In the genomic region with DNA sequence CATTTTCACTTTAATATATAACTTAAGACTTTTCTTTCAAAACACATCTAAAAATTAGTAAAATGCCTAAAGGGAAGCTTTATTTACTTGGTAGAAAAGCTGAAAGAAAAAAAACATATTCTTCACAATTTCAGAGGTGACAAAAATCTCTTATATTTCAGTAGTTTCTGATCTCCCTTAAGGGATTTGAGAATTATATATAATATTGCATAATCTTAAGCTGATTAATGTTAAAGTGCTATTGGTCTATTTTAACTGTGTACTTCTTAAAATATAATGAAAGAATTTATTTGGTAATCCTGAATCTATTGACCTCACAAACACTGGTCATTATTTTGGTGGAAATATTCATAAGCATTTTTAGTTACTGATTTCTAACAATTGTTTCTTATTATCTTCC, we compare ENCODE assay signal across 8 cellular contexts. TPM values are rescaled to one million over a fixed set of nuclear protein-coding genes. Genes with fewer than 3 reads are reported as not detected.
DNase-seq lines count a peak whose midpoint lies in the region; ATAC-seq, FAIRE-seq and TF ChIP-seq lines count a peak whose summit lies in the region.

No MANE protein-coding gene starts in this region.

- ATAC-seq in activated B cell treated with CpG ODN at 0.5 μM for 24 hours (ENCODE audit: low read depth) (no peak), GM21515 (IDR thresholded peaks at IDR 0.05; ENCODE audit: unreplicated experiment) (no peak), GM18517 (IDR thresholded peaks at IDR 0.05; ENCODE audit: unreplicated experiment) (no peak), GM18873 (IDR thresholded peaks at IDR 0.05; ENCODE audit: low FRiP score, unreplicated experiment) (no peak)

- H3K9me3 Mint-ChIP-seq in activated B cell treated with CpG ODN at 0.5 μM for 24 hours, result no peaks in the 10 kb centered on the region
- peaks cover 5% of the 10 kb centered on the region for H3K9me3 Mint-ChIP-seq in glutamatergic neuron (ENCODE audit: unreplicated experiment)

- POLR2A ChIA-PET in activated B cell treated with CpG ODN at 0.5 μM for 24 hours (lab: Charles Lee), result interaction anchor here (0.6 to 5.4 kb wide), 6 partner anchors 95 to 1983 kb away, joined by 3 to 38 read pairs (median 10); a partner anchor contains a TSS

- DNase-seq in HAP-1 (ENCODE audit: low spot score in 2 of 2) (no peak), activated B cell treated with CpG ODN at 0.5 μM for 24 hours (no peak), glutamatergic neuron (no peak), small intestine (no peak), mesenteric fat pad (ENCODE audit: low spot score) (no peak)

- H3K27ac Mint-ChIP-seq in activated B cell treated with CpG ODN at 0.5 μM for 24 hours (peak overlapping the region; percentile 95), glutamatergic neuron (ENCODE audit: unreplicated experiment) (peak overlapping the region; percentile 99)

- H3K27me3 Mint-ChIP-seq in activated B cell treated with CpG ODN at 0.5 μM for 24 hours (no peaks in the 10 kb centered on the region), glutamatergic neuron (ENCODE audit: unreplicated experiment) (peaks cover 1% of the 10 kb centered on the region)

- H3K4me3 Mint-ChIP-seq in activated B cell treated with CpG ODN at 0.5 μM for 24 hours, result peak overlapping the region; percentile 95
- H3K4me3 Mint-ChIP-seq in glutamatergic neuron (ENCODE audit: unreplicated experiment), result peak overlapping the region; percentile 95

- CTCF ChIA-PET in activated B cell treated with CpG ODN at 0.5 μM for 24 hours (lab: Charles Lee), result interaction anchor here (0.6 kb wide), 1 partner anchor 121 kb away, joined by 3 read pairs; no protein-coding TSS in a partner anchor

- H3K9me3 ChIP-seq in HAP-1 (no peaks in the 10 kb centered on the region), small intestine (ENCODE audit: control insufficient read depth, low read depth) (no peaks in the 10 kb centered on the region)

- TF ChIP-seq CTCF in activated B cell treated with CpG ODN at 0.5 μM for 24 hours (IDR thresholded peaks at IDR 0.05), result no peak
- TF ChIP-seq CTCF in glutamatergic neuron (IDR thresholded peaks at IDR 0.05; ENCODE audit: partially characterized antibody, unreplicated experiment), result no peak

- H3K36me3 Mint-ChIP-seq in activated B cell treated with CpG ODN at 0.5 μM for 24 hours (ENCODE audit: low read depth), result peaks cover 26% of the 10 kb centered on the region
- no peaks in the 10 kb centered on the region for H3K36me3 Mint-ChIP-seq in glutamatergic neuron (ENCODE audit: unreplicated experiment)

- H3K4me1 ChIP-seq in HAP-1, result peaks cover 13% of the 10 kb centered on the region
- H3K4me1 ChIP-seq in small intestine (ENCODE audit: control insufficient read depth in 2 of 2, insufficient read depth in 1 of 2, low read depth in 1 of 2, low read length in 1 of 2), result peaks cover 0 to 2% of the 10 kb centered on the region in 2 donors

- H3K4me1 Mint-ChIP-seq in activated B cell treated with CpG ODN at 0.5 μM for 24 hours (peaks cover 31% of the 10 kb centered on the region), glutamatergic neuron (ENCODE audit: low read depth, unreplicated experiment) (peaks cover 10% of the 10 kb centered on the region)

- FAIRE-seq in small intestine (lab: Jason Lieb, UNC), result no peak

- H3K36me3 ChIP-seq in HAP-1 (replicated peaks) (peaks cover 4% of the 10 kb centered on the region; the same call in 1 of the 2 replicates), small intestine (ENCODE audit: control insufficient read depth in 2 of 2, insufficient read depth in 2 of 2, low read length in 2 of 2) (no peaks in the 10 kb centered on the region)

- H3K27me3 ChIP-seq in HAP-1 (ENCODE audit: low read depth) (no peaks in the 10 kb centered on the region), small intestine (ENCODE audit: control insufficient read depth in 2 of 2, insufficient read depth in 2 of 2, low read length in 2 of 2) (no peaks in the 10 kb centered on the region)

- in situ Hi-C loops in HAP-1 (cut with MboI; ENCODE audit: low sequenced_read_pairs), result loop anchor here (5.0 kb wide), 1 partner anchor 101 kb away; no protein-coding TSS in a partner anchor

- intact Hi-C loops in activated B cell treated with CpG ODN at 0.5 μM for 24 hours (cut with micrococcal nuclease), result loop anchor here (2.0 to 5.0 kb wide), 2 partner anchors 94 to 216 kb away; a partner anchor contains a TSS

- H3K27ac ChIP-seq in small intestine (ENCODE audit: low read depth in 1 of 2, low read length in 1 of 2), result no peak overlapping the region

- H3K4me3 ChIP-seq in HAP-1 (peak overlapping the region; percentile 53), small intestine (ENCODE audit: low read depth in 1 of 2, low read length in 2 of 2) (peak overlapping the region; percentile 58 to 71)

RNA-seq across cellular contexts. Expression of a gene that starts 1.2 kb away (rescaled TPM):
- total RNA-seq in activated B cell treated with CpG ODN at 0.5 μM for 24 hours (39.0 and 46.0 TPM in 2 replicates), glutamatergic neuron (ENCODE audit: unreplicated experiment) (60.0 TPM), mesenteric fat pad (35.5 TPM)
- 10 to 100 TPM; 19.2 to 25.9 (median 19.4) TPM for polyA plus RNA-seq in small intestine

RNA-seq across cellular contexts. Expression of a gene that starts 55.8 kb away (rescaled TPM):
- total RNA-seq in activated B cell treated with CpG ODN at 0.5 μM for 24 hours (4.3 and 4.8 TPM in 2 replicates), glutamatergic neuron (ENCODE audit: unreplicated experiment) (15.4 TPM), mesenteric fat pad (36.6 TPM)
- polyA plus RNA-seq in small intestine, result 1 to 10 TPM; 5.1 to 6.8 (median 5.6) TPM
